ENCODE assay signal across 1 cellular context in genomic region chr6:45377555-45378323, GRCh38.
A peak's percentile ranks its signal among the peaks of the same experiment; 100 is the strongest.
TF ChIP-seq lines count a peak whose summit lies in the region.

TSS of gene SUPT3H (minus strand) at chr6:45377934.

TF ChIP-seq in HEK293, 187 proteins besides CTCF, POLR2A, EP300 and RAD21 (continued from another document):
- TF ChIP-seq ZBTB10 (tag by site-specific recombination; IDR thresholded peaks at IDR 0.05), result peak; percentile 78
